8 cellular contexts compared by ENCODE assay signal in genomic region chr1:226940029-226940805, GRCh38. TPM values are rescaled to one million over a fixed set of nuclear protein-coding genes. Genes with fewer than 3 reads are reported as not detected.
A peak's percentile ranks its signal among the peaks of the same experiment; 100 is the strongest.
DNase-seq lines count a peak whose midpoint lies in the region; ATAC-seq, FAIRE-seq and TF ChIP-seq lines count a peak whose summit lies in the region.

COQ8A (plus strand) TSS chr1:226940294; CDS start chr1:226961386, 21,092 bp downstream.

- peak within 1 kb of the TSS; percentile 73 for H3K4ac ChIP-seq in trophoblast cell (ENCODE audit: low read depth, low read length)

- no peak within 1 kb of the TSS for H2BK12ac ChIP-seq in trophoblast cell (ENCODE audit: low read length)

- no peaks in the 10 kb centered on the region for H3K36me3 ChIP-seq in heart left ventricle
- no peaks in the 10 kb centered on the region for H3K36me3 ChIP-seq in trophoblast cell (ENCODE audit: control insufficient read depth in 1 of 2, insufficient read depth in 2 of 2, low read length in 2 of 2)
- no peaks in the 10 kb centered on the region for H3K36me3 ChIP-seq in tibial nerve

- H3K27me3 ChIP-seq in heart left ventricle (no peaks in the 10 kb centered on the region), trophoblast cell (ENCODE audit: insufficient read depth, low read length) (no peaks in the 10 kb centered on the region), tibial nerve (no peaks in the 10 kb centered on the region)

- H4K8ac ChIP-seq in trophoblast cell (ENCODE audit: low read depth, low read length) = peak within 1 kb of the TSS; percentile 98

- ATAC-seq in HG02885 (IDR thresholded peaks at IDR 0.05; ENCODE audit: poor library complexity, unreplicated experiment) = peak; percentile 96
- peak; percentile 96 to 98 (median 98) for ATAC-seq in heart left ventricle

- peaks cover 15% of the 10 kb centered on the region for H3K9me3 Mint-ChIP-seq in T-helper 1 cell treated with Interleukin-12 subunit alpha and Interleukin-12 subunit beta and Interleukin-4 antibody, amounts not matched to agents 30 μg/mL and 1 μg/mL, for 36 hours

- peak within 1 kb of the TSS; percentile 92 for H2AFZ ChIP-seq in trophoblast cell (ENCODE audit: insufficient read depth, low read length, poor library complexity)

- H3K27ac ChIP-seq in heart left ventricle (peak within 1 kb of the TSS; percentile 92 to 99 (median 98)), trophoblast cell (ENCODE audit: low read depth, low read length) (peak within 1 kb of the TSS; percentile 83), tibial nerve (peak within 1 kb of the TSS; percentile 91 to 99 (median 94))

- intact Hi-C loops in heart left ventricle (cut with DNase I) = loop anchor here in 5 of 10 donors (1.0 to 5.0 kb wide), 4 partner anchors 20 to 47 kb away; no protein-coding TSS in a partner anchor

- TF ChIP-seq CTCF in heart left ventricle (IDR thresholded peaks at IDR 0.05) = no peak
- TF ChIP-seq CTCF in tibial nerve (IDR thresholded peaks at IDR 0.05) = peak in 2 of 5 experiments; percentile 46 to 58

- H3K9me3 ChIP-seq in heart left ventricle (peaks cover 0 to 6% (median 4%) of the 10 kb centered on the region in 12 donors), trophoblast cell (ENCODE audit: insufficient read depth, low read depth, low read length) (peaks cover 1% of the 10 kb centered on the region), tibial nerve (peaks cover 0 to 4% (median 0%) of the 10 kb centered on the region in 4 donors)

- WGBS in heart left ventricle, 4 donors = 0 to 1% (median 0%) methylated on average over 11 to 73 of the region's 73 CpGs
- WGBS in trophoblast cell (ENCODE audit: extremely low coverage, insufficient coverage, insufficient read length) = no CpG with 5 or more reads among the region's 73 CpGs
- 0% methylated on average over 12 to 45 of the region's 73 CpGs for WGBS in tibial nerve, 2 donors

- peaks cover 3 to 62% (median 47%) of the 10 kb centered on the region in 12 donors for H3K4me1 ChIP-seq in heart left ventricle
- H3K4me1 ChIP-seq in trophoblast cell (ENCODE audit: control insufficient read depth in 1 of 2, insufficient read depth in 2 of 2, low read length in 2 of 2) = peaks cover 5 to 8% of the 10 kb centered on the region in 2 experiments
- H3K4me1 ChIP-seq in tibial nerve = peaks cover 0 to 55% (median 25%) of the 10 kb centered on the region in 4 donors

- H3K14ac ChIP-seq in trophoblast cell (ENCODE audit: low read length) = peak within 1 kb of the TSS; percentile 92

- FAIRE-seq in GM12891 (lab: Jason Lieb, UNC) = no peak

- H3K18ac ChIP-seq in trophoblast cell (ENCODE audit: low read length) = peak within 1 kb of the TSS; percentile 96

- peaks cover 43% of the 10 kb centered on the region for H3K4me1 Mint-ChIP-seq in T-helper 1 cell treated with Interleukin-12 subunit alpha and Interleukin-12 subunit beta and Interleukin-4 antibody, amounts not matched to agents 30 μg/mL and 1 μg/mL, for 36 hours (ENCODE audit: low read depth)

- H3K4me2 ChIP-seq in trophoblast cell (ENCODE audit: low read length) = peak within 1 kb of the TSS; percentile 91

- no peak within 1 kb of the TSS for H2AK5ac ChIP-seq in trophoblast cell (ENCODE audit: low read length)

- H3K27ac Mint-ChIP-seq in T-helper 1 cell treated with Interleukin-12 subunit alpha and Interleukin-12 subunit beta and Interleukin-4 antibody, amounts not matched to agents 30 μg/mL and 1 μg/mL, for 36 hours = peak within 1 kb of the TSS; percentile 97

- H4K12ac ChIP-seq in trophoblast cell (ENCODE audit: low read depth, low read length) = peak within 1 kb of the TSS; percentile 68

- peak in 1 of 2 donors; percentile 37 for TF ChIP-seq EP300 in tibial nerve (IDR thresholded peaks at IDR 0.05)

- DNase-seq in GM12891 (ENCODE audit: insufficient read length, low spot score) (peak; percentile 98), NCI-H1694 (lab: John Stamatoyannopoulos, UW) (peak; percentile 99), amniotic epithelial cell (ENCODE audit: low read depth) (peak; percentile 99), heart left ventricle (peak; percentile 99 to 100 (median 100)), trophoblast cell (peak; percentile 99), tibial nerve (ENCODE audit: low spot score in 2 of 2) (peak; percentile 95 to 98)

- peaks cover 7% of the 10 kb centered on the region for H3K79me2 ChIP-seq in trophoblast cell (ENCODE audit: control insufficient read depth, insufficient read depth, low read length, poor library complexity)

- H3K27me3 Mint-ChIP-seq in T-helper 1 cell treated with Interleukin-12 subunit alpha and Interleukin-12 subunit beta and Interleukin-4 antibody, amounts not matched to agents 30 μg/mL and 1 μg/mL, for 36 hours (ENCODE audit: low read depth) = no peaks in the 10 kb centered on the region

- peak within 1 kb of the TSS; percentile 73 to 98 (median 86) for H3K4me3 ChIP-seq in heart left ventricle
- H3K4me3 ChIP-seq in trophoblast cell (ENCODE audit: low read depth, low read length) = peak within 1 kb of the TSS; percentile 83
- H3K4me3 ChIP-seq in tibial nerve = peak within 1 kb of the TSS; percentile 77 to 94 (median 94)

- H3K23ac ChIP-seq in trophoblast cell (ENCODE audit: low read length) = no peak within 1 kb of the TSS

- peak within 1 kb of the TSS; percentile 70 for H3K9ac ChIP-seq in trophoblast cell (ENCODE audit: low read length)

- peak within 1 kb of the TSS; percentile 92 for H2BK120ac ChIP-seq in trophoblast cell (ENCODE audit: insufficient read depth, low read length, poor library complexity)

- peak within 1 kb of the TSS; percentile 81 for H2BK5ac ChIP-seq in trophoblast cell (ENCODE audit: low read depth, low read length, poor library complexity)

- TF ChIP-seq POLR2A in GM12891 (IDR thresholded peaks at IDR 0.05; ENCODE audit: low read depth, low read length) (no peak), heart left ventricle (IDR thresholded peaks at IDR 0.05) (peak; percentile 6 to 87), tibial nerve (IDR thresholded peaks at IDR 0.05) (peak; percentile 14 to 65)

- H3K4me3 Mint-ChIP-seq in T-helper 1 cell treated with Interleukin-12 subunit alpha and Interleukin-12 subunit beta and Interleukin-4 antibody, amounts not matched to agents 30 μg/mL and 1 μg/mL, for 36 hours = peak within 1 kb of the TSS; percentile 88

- peak within 1 kb of the TSS; percentile 88 for H4K91ac ChIP-seq in trophoblast cell (ENCODE audit: low read depth, low read length)

- H3K36me3 Mint-ChIP-seq in T-helper 1 cell treated with Interleukin-12 subunit alpha and Interleukin-12 subunit beta and Interleukin-4 antibody, amounts not matched to agents 30 μg/mL and 1 μg/mL, for 36 hours (ENCODE audit: low read depth) = peaks cover 8% of the 10 kb centered on the region

- H3K79me1 ChIP-seq in trophoblast cell (ENCODE audit: low read length) = peaks cover 7% of the 10 kb centered on the region

TF ChIP-seq in GM12891, 5 proteins besides CTCF, POLR2A, EP300 and RAD21:
- TF ChIP-seq POU2F2 (IDR thresholded peaks at IDR 0.05; ENCODE audit: low read depth, low read length) (no peak), SPI1 (IDR thresholded peaks at IDR 0.05; ENCODE audit: low read depth, low read length) (peak; percentile 54)

RNA-seq across cellular contexts. Expression of gene COQ8A, which starts in this region (rescaled TPM):
- polyA plus RNA-seq in GM12891 (2012; ENCODE audit: low read depth, missing spikeins) = 10.4 TPM
- total RNA-seq in heart left ventricle (100 to 1,000 TPM; 141 to 915 (median 310) TPM), tibial nerve (10 to 100 TPM; 39.9 to 60.7 (median 55.5) TPM)
- 100 to 1,000 TPM; 193 to 243 TPM for polyA plus RNA-seq in heart left ventricle
- polyA plus RNA-seq in trophoblast cell (2013) = 4.5 TPM in 2 replicates

Comparison
In these comparisons a context has a peak if more than half of its experiments do, and no peak if none do; other contexts are left out.
1. Peak in every context shown above with its lines: DNase-seq, ATAC-seq, H3K4me3 ChIP-seq and H3K27ac ChIP-seq.